1 cellular context compared by ENCODE assay signal in the genomic region with DNA sequence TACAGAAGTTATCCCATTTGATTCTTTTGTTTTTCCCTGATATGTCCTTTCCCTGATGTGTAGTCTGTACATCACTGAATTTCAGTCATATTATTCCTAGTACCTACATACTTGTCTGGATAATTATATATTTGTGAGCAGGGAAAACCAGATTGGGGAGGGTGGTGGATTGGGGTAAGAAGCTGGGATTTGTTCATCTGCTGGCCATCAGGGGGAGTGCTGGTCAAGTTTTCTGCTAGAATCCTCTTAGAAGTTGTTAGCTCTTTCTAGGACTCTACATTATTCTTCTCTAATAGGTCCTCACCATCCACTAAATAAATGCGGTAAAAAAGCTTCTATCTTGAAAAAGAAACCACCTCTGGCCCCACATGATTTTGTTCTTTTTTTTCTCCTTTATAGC.
TF ChIP-seq lines count a peak whose summit lies in the region.

No MANE protein-coding gene starts in this region.

TF ChIP-seq in IMR-90, 13 proteins besides CTCF, POLR2A, EP300 and RAD21 (continued from another document):
- TF ChIP-seq, protein P1, sequence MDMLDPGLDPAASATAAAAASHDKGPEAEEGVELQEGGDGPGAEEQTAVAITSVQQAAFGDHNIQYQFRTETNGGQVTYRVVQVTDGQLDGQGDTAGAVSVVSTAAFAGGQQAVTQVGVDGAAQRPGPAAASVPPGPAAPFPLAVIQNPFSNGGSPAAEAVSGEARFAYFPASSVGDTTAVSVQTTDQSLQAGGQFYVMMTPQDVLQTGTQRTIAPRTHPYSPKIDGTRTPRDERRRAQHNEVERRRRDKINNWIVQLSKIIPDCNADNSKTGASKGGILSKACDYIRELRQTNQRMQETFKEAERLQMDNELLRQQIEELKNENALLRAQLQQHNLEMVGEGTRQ (IDR thresholded peaks at IDR 0.05; ENCODE audit: low read depth, low read length) = no peak
- no peak for TF ChIP-seq BHLHE40 (IDR thresholded peaks at IDR 0.05; ENCODE audit: low read depth, low read length)
- no peak for TF ChIP-seq SMC3 (IDR thresholded peaks at IDR 0.05; ENCODE audit: low read depth, low read length)
- no peak for TF ChIP-seq RFX5 (IDR thresholded peaks at IDR 0.05; ENCODE audit: low read depth, low read length)
- no peak for TF ChIP-seq MXI1 (IDR thresholded peaks at IDR 0.05; ENCODE audit: borderline replicate concordance, low read depth, low read length)
- no peak for TF ChIP-seq CEBPB (IDR thresholded peaks at IDR 0.05; ENCODE audit: low read depth, low read length)
- TF ChIP-seq, protein P2, sequence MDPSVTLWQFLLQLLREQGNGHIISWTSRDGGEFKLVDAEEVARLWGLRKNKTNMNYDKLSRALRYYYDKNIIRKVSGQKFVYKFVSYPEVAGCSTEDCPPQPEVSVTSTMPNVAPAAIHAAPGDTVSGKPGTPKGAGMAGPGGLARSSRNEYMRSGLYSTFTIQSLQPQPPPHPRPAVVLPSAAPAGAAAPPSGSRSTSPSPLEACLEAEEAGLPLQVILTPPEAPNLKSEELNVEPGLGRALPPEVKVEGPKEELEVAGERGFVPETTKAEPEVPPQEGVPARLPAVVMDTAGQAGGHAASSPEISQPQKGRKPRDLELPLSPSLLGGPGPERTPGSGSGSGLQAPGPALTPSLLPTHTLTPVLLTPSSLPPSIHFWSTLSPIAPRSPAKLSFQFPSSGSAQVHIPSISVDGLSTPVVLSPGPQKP (IDR thresholded peaks at IDR 0.05; ENCODE audit: borderline replicate concordance, low read depth, low read length) = no peak
- TF ChIP-seq RCOR1 (IDR thresholded peaks at IDR 0.05; ENCODE audit: insufficient replicate concordance, low read length) = no peak
- no peak for TF ChIP-seq MAZ (IDR thresholded peaks at IDR 0.05; ENCODE audit: borderline replicate concordance, low read depth, low read length)
- no peak for TF ChIP-seq FOS (IDR thresholded peaks at IDR 0.05; ENCODE audit: low read depth, low read length)
